16 cellular contexts compared by ENCODE assay signal in the genomic region with DNA sequence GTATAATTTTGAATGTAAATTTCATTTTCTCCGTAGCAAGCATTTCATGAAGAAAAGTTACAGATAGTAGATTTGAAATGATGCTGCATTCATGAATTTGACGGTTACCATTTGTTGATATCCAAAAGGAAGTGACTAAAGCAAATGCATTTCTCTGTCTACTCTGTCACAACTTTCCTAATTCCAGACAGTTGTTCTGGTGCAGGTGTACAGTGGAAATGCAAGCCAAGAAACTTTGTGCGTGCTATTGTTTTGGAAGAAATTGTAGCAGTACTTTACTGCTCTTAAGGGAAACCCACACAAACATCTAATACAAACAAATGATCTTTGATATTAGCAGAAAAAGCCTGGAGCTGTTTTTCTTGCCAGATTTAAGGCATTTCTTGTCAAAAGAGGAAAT. TPM values are rescaled to one million over a fixed set of nuclear protein-coding genes. Genes with fewer than 3 reads are reported as not detected.
A peak's percentile ranks its signal among the peaks of the same experiment; 100 is the strongest.
DNase-seq lines count a peak whose midpoint lies in the region; ATAC-seq, FAIRE-seq and TF ChIP-seq lines count a peak whose summit lies in the region.
"Had no signal": no experiment of that assay in that cellular context is flagged by ENCODE, and none has a peak within 500 bp of the region (broad histone marks: within the 10 kb centered on the region; RNA-seq: fewer than 3 reads in every experiment).

No MANE protein-coding gene starts in this region.

- no peak overlapping the region for H3K27ac Mint-ChIP-seq in endothelial cell (ENCODE audit: unreplicated experiment)
- no peak overlapping the region for H3K27ac Mint-ChIP-seq in neural crest cell (ENCODE audit: unreplicated experiment)
- H3K27ac Mint-ChIP-seq: CD4-positive, alpha-beta T cell had no signal

- H3K4me1 ChIP-seq in MM.1S (ENCODE audit: low read length), result peaks cover 32% of the 10 kb centered on the region

- peaks cover 55% of the 10 kb centered on the region for H3K79me2 ChIP-seq in MM.1S (ENCODE audit: low read length)

- DNase-seq in GM12891 (ENCODE audit: insufficient read length, low spot score) (no peak), MM.1S (no peak), endothelial cell (ENCODE audit: low spot score) (no peak), neural crest cell (ENCODE audit: low read depth, low spot score) (no peak), H7 (no peak), NCI-H1694 (lab: John Stamatoyannopoulos, UW) (no peak)
- DNase-seq in activated CD4-positive, alpha-beta T cell treated with anti-CD3 and anti-CD28 coated beads for 48 hours, result no peak
- DNase-seq: CD4-positive, alpha-beta T cell; DND-41; GOT3; NCI-H1105; NCI-H187; NCI-H510A treated with DMSO at 0.1 percent for 48 hours; NK-92 treated with Interleukin-12 subunit alpha and Interleukin-12 subunit beta, amount 100 ng/mL, for 24 hours had no signal

- TF ChIP-seq CTCF in MM.1S (IDR thresholded peaks at IDR 0.05; ENCODE audit: low read length), result no peak
- TF ChIP-seq CTCF in endothelial cell (IDR thresholded peaks at IDR 0.05; ENCODE audit: unreplicated experiment), result no peak
- no peak for TF ChIP-seq CTCF in neural crest cell (conservative IDR thresholded peaks at IDR 0.05)

- H3K36me3 Mint-ChIP-seq in endothelial cell (ENCODE audit: low read depth, unreplicated experiment) (peaks cover 58% of the 10 kb centered on the region), neural crest cell (ENCODE audit: low read depth) (no peaks in the 10 kb centered on the region)

- H3K27me3 Mint-ChIP-seq in endothelial cell (ENCODE audit: unreplicated experiment) (peaks cover 6% of the 10 kb centered on the region), neural crest cell (ENCODE audit: low read depth) (peaks cover 50% of the 10 kb centered on the region)

- H3K27ac ChIP-seq in MM.1S (ENCODE audit: low read length), result peak overlapping the region; percentile 82; the same call in 1 of the 2 replicates
- H3K27ac ChIP-seq: KMS-11 had no signal

- no peak for ATAC-seq in HG02571 (IDR thresholded peaks at IDR 0.05; ENCODE audit: unreplicated experiment)

- no peak for TF ChIP-seq POLR2A in GM12891 (IDR thresholded peaks at IDR 0.05; ENCODE audit: low read depth, low read length)

- H3K36me3 ChIP-seq in MM.1S (replicated peaks; ENCODE audit: insufficient read depth, low read length), result no peaks in the 10 kb centered on the region
- H3K36me3 ChIP-seq in H7 (replicated peaks; ENCODE audit: control insufficient read depth, insufficient read depth, low read length), result no peaks in the 10 kb centered on the region

- peak overlapping the region; percentile 69 for H3K4me2 ChIP-seq in MM.1S (ENCODE audit: low read depth, low read length)
- H3K4me2 ChIP-seq: KMS-11 had no signal

- H3K9me3 Mint-ChIP-seq in endothelial cell (ENCODE audit: unreplicated experiment) (no peaks in the 10 kb centered on the region), neural crest cell (no peaks in the 10 kb centered on the region)

- H3F3A ChIP-seq in MM.1S (ENCODE audit: insufficient read depth, low read length), result peaks cover 27% of the 10 kb centered on the region

- peak overlapping the region; percentile 62 for H3K4me3 ChIP-seq in MM.1S (ENCODE audit: low read length)
- H3K4me3 ChIP-seq in H7 (ENCODE audit: insufficient read depth, low read depth, low read length), result no peak overlapping the region

- H3K4me3 Mint-ChIP-seq in endothelial cell (ENCODE audit: unreplicated experiment), result peak overlapping the region; percentile 100
- H3K4me3 Mint-ChIP-seq in neural crest cell, result peak overlapping the region; percentile 100
- H3K4me3 Mint-ChIP-seq: CD4-positive, alpha-beta T cell had no signal

- H3K9ac ChIP-seq in MM.1S (ENCODE audit: low read length), result peak overlapping the region; percentile 58
- H3K9ac ChIP-seq: KMS-11 had no signal

- no peaks in the 10 kb centered on the region for H4K20me1 ChIP-seq in MM.1S (ENCODE audit: insufficient read depth, low read length)

- H3K27me3 ChIP-seq in MM.1S (replicated peaks; ENCODE audit: insufficient read depth, low read length) (no peaks in the 10 kb centered on the region), H7 (ENCODE audit: control insufficient read depth, insufficient read depth, low read length) (peaks cover 34% of the 10 kb centered on the region)

- no peaks in the 10 kb centered on the region for H3K9me3 ChIP-seq in MM.1S (replicated peaks; ENCODE audit: insufficient read depth, low read length)

- no peak overlapping the region for H2AFZ ChIP-seq in MM.1S (ENCODE audit: low read length)

- H3K9me2 ChIP-seq in MM.1S (replicated peaks; ENCODE audit: insufficient read depth, low read length), result no peaks in the 10 kb centered on the region

- FAIRE-seq in GM12891 (lab: Jason Lieb, UNC), result peak; percentile 9

- H3K4me1 Mint-ChIP-seq in endothelial cell (ENCODE audit: unreplicated experiment) (peaks cover 75% of the 10 kb centered on the region), neural crest cell (peaks cover 22% of the 10 kb centered on the region)

TF ChIP-seq in GM12891, 5 proteins besides CTCF, POLR2A, EP300 and RAD21:
- TF ChIP-seq PAX5 (IDR thresholded peaks at IDR 0.05; ENCODE audit: insufficient read depth, low read length, severe bottlenecking) (no peak), TAF1 (IDR thresholded peaks at IDR 0.05; ENCODE audit: low read depth, low read length) (no peak), POU2F2 (IDR thresholded peaks at IDR 0.05; ENCODE audit: low read depth, low read length) (no peak), POLR2AphosphoS5 (IDR thresholded peaks at IDR 0.05; ENCODE audit: low read depth, low read length) (no peak), SPI1 (IDR thresholded peaks at IDR 0.05; ENCODE audit: low read depth, low read length) (no peak)

RNA-seq across cellular contexts. Expression of a gene that starts 1.9 kb away (rescaled TPM):
- 1.2 TPM for polyA plus RNA-seq in GM12891 (2012; ENCODE audit: low read depth, missing spikeins)
- total RNA-seq in endothelial cell (ENCODE audit: unreplicated experiment) (254 TPM), neural crest cell (10.2 and 11.6 TPM in 2 replicates)
- total RNA-seq in H7 (2014; rRNA removed; shearing (Covaris generic)), result 4.2 and 7.4 TPM in 2 replicates
- total RNA-seq: CD4-positive, alpha-beta T cell had no signal

Comparison
In these comparisons a context has a peak if more than half of its experiments do, and no peak if none do; other contexts are left out.
1. RNA of a gene that starts 1.9 kb away (total RNA-seq): 254 TPM in endothelial cell (single experiment); 10.2 to 11.6 TPM in neural crest cell and 4.2 to 7.4 TPM in H7; every median in the first group is over 10 times any median in the second.